In the genomic region with DNA sequence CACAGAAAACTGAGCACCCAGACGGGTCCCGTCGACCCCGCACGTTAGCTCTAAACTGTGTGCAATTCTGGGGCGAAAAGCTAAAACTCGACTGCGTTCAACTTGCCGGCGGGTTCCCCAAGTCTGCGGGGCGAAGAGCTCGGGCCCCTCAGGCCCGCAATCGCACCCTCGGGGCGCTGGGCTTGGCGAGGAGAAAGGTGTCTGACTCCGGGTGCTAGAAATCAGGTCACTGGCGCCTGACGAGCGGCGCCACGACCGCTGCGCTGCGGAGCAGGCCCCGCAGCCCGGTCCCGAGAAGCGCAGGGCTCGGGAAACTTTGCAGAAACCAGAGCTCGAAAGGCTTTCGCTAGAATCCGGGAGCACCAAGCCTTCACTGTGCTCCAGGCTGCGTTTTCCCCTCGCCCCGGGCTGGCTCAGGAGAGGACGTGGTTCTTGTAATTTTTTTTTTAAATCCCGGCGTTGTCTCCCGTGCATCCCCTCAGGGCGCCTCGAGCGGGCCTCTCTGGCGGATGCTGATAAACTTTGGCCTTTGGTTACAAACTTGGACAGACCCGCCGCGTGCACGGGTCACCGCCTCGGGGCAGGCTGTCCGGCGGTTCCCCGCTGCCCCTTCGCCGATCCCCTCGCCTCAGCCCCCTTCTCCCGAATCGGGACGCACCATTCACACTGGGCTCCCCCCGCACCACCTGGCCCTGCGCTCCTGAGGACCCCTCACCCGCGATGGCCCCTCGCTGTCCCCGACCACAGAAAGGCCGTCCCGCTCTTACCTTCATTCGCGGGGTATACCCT, we compare ENCODE assay signal across 8 cellular contexts. TPM values are rescaled to one million over a fixed set of nuclear protein-coding genes. Genes with fewer than 3 reads are reported as not detected.
DNase-seq lines count a peak whose midpoint lies in the region; ATAC-seq, FAIRE-seq and TF ChIP-seq lines count a peak whose summit lies in the region.

No MANE protein-coding gene starts in this region.

- FAIRE-seq in H1 (lab: Jason Lieb, UNC) = no peak

- H2BK5ac ChIP-seq in H1 (ENCODE audit: low read depth, low read length) = no peak overlapping the region; the same call in 1 of the 2 replicates
- peak overlapping the region; percentile 39 for H2BK5ac ChIP-seq in mesenchymal stem cell (ENCODE audit: low read depth, low read length, poor library complexity, severe bottlenecking)

- peak overlapping the region; percentile 78 for H3K27ac Mint-ChIP-seq in CD4-positive, alpha-beta T cell
- peak overlapping the region; percentile 89 for H3K27ac Mint-ChIP-seq in activated CD4-positive, alpha-beta T cell treated with anti-CD3 and anti-CD28 coated beads, Interleukin-2, amount 10 ng/mL, durations not matched to agents 7 days and 5 days

- peak overlapping the region; percentile 68 for H3K27ac ChIP-seq in CD4-positive, alpha-beta T cell (ENCODE audit: low read depth, low read length)
- H3K27ac ChIP-seq in H1 (ENCODE audit: low read depth, low read length) (no peak overlapping the region), mesenchymal stem cell (ENCODE audit: low read length, poor library complexity, severe bottlenecking) (peak overlapping the region; percentile 69), stomach smooth muscle (ENCODE audit: low read length) (peak overlapping the region; percentile 85)

- H4K20me1 ChIP-seq in H1 (replicated peaks in 1 of 2; ENCODE audit: control insufficient read depth in 1 of 2, insufficient read depth in 2 of 2, low read length in 2 of 2) = peaks cover 3 to 6% of the 10 kb centered on the region in 2 experiments

- H3K23ac ChIP-seq in H1 (ENCODE audit: insufficient read length) (no peak overlapping the region), mesenchymal stem cell (ENCODE audit: low read length in 2 of 2) (peak overlapping the region in 1 of 2 experiments; percentile 75)

- peak overlapping the region; percentile 92 for H3K4me3 Mint-ChIP-seq in CD4-positive, alpha-beta T cell
- H3K4me3 Mint-ChIP-seq in activated CD4-positive, alpha-beta T cell treated with anti-CD3 and anti-CD28 coated beads, Interleukin-2, amount 10 ng/mL, durations not matched to agents 7 days and 5 days = peak overlapping the region; percentile 83

- no peak overlapping the region for H3K4ac ChIP-seq in H1 (replicated peaks; ENCODE audit: insufficient read length, low read depth, low read length)
- H3K4ac ChIP-seq in mesenchymal stem cell (ENCODE audit: low read depth in 1 of 2, low read length in 2 of 2) = no peak overlapping the region

- CTCF ChIA-PET in CD4-positive, alpha-beta T cell (lab: Charles Lee) = interaction anchor here (1.6 to 3.4 kb wide), 2 partner anchors 52 to 72 kb away, joined by 8 to 28 read pairs; no protein-coding TSS in a partner anchor
- CTCF ChIA-PET in activated CD4-positive, alpha-beta T cell treated with anti-CD3 and anti-CD28 coated beads, Interleukin-2, amount 10 ng/mL, durations not matched to agents 7 days and 5 days (lab: Charles Lee) = no interaction called here
- CTCF ChIA-PET in H1 (lab: Charles Lee; ENCODE audit: partially characterized antibody) = interaction anchor here (0.6 to 0.7 kb wide), 2 partner anchors 401 to 556 kb away, joined by 3 to 4 read pairs; no protein-coding TSS in a partner anchor

- peaks cover 0 to 3% of the 10 kb centered on the region in 2 experiments; a peak in 1 of 4 replicates for H3K79me2 ChIP-seq in H1 (ENCODE audit: control insufficient read depth in 1 of 2, insufficient read depth in 2 of 2, low read length in 2 of 2)

- no peak for TF ChIP-seq CTCF in CD4-positive, alpha-beta T cell (IDR thresholded peaks at IDR 0.05)
- no peak for TF ChIP-seq CTCF in H1 (IDR thresholded peaks at IDR 0.05; ENCODE audit: control extremely low read depth in 1 of 3, insufficient read depth in 1 of 3, low read depth in 1 of 3, low read length in 3 of 3)

- H3K9me3 ChIP-seq in CD4-positive, alpha-beta T cell (ENCODE audit: control insufficient read depth, low read length) = no peaks in the 10 kb centered on the region
- no peaks in the 10 kb centered on the region for H3K9me3 ChIP-seq in H1 (ENCODE audit: insufficient read depth in 2 of 2, low read depth in 1 of 2, low read length in 1 of 2)
- H3K9me3 ChIP-seq in mesenchymal stem cell (ENCODE audit: control insufficient read depth, low read length) = no peaks in the 10 kb centered on the region
- no peaks in the 10 kb centered on the region for H3K9me3 ChIP-seq in stomach smooth muscle (ENCODE audit: control insufficient read depth in 2 of 2, low read length in 2 of 2)

- peak overlapping the region in 3 of 4 experiments; percentile 29 to 36 (median 29); a peak in 3 of 7 replicates for H3K9ac ChIP-seq in H1 (replicated peaks in 1 of 4; ENCODE audit: extremely low read depth in 1 of 4, low read depth in 3 of 4, low read length in 3 of 4)
- peak overlapping the region; percentile 92 for H3K9ac ChIP-seq in mesenchymal stem cell (ENCODE audit: low read length)
- H3K9ac ChIP-seq in stomach smooth muscle (ENCODE audit: low read length in 2 of 2) = peak overlapping the region; percentile 71 to 72

- WGBS in H1 (ENCODE audit: extremely low coverage in 1 of 2, insufficient coverage in 1 of 2, insufficient read length in 1 of 2, insufficient replicate concordance in 2 of 2, low coverage in 1 of 2, low lambda C conversion rate in 2 of 2, missing lambda C conversion rate in 1 of 2), 2 experiments = 1% methylated on average over 66 of the region's 71 CpGs; no CpG with 5 or more reads in 1 of the 2 experiments
- WGBS in mesenchymal stem cell = under 1% methylated on average over 68 of the region's 71 CpGs

- H3K4me1 Mint-ChIP-seq in CD4-positive, alpha-beta T cell (ENCODE audit: low read depth) = peaks cover 51% of the 10 kb centered on the region
- H3K4me1 Mint-ChIP-seq in activated CD4-positive, alpha-beta T cell treated with anti-CD3 and anti-CD28 coated beads, Interleukin-2, amount 10 ng/mL, durations not matched to agents 7 days and 5 days = peaks cover 37% of the 10 kb centered on the region

- TF ChIP-seq RAD21 in H1 (IDR thresholded peaks at IDR 0.05 in 1 of 2, conservative IDR thresholded peaks at IDR 0.05 in 1 of 2; ENCODE audit: low read depth in 2 of 2, low read length in 2 of 2) = no peak

- intact Hi-C loops in CD4-positive, alpha-beta T cell (cut with DNase I, micrococcal nuclease) = loop anchor here (1.0 to 10.0 kb wide), 7 partner anchors 17 to 1834 kb away; no protein-coding TSS in a partner anchor

- H3K27me3 Mint-ChIP-seq in CD4-positive, alpha-beta T cell = peaks cover 34% of the 10 kb centered on the region
- H3K27me3 Mint-ChIP-seq in activated CD4-positive, alpha-beta T cell treated with anti-CD3 and anti-CD28 coated beads, Interleukin-2, amount 10 ng/mL, durations not matched to agents 7 days and 5 days = peaks cover 51% of the 10 kb centered on the region

- H2BK12ac ChIP-seq in H1 (ENCODE audit: low read depth, low read length) = 0 out of 2 replicates have a peak overlapping the region, but pooled peaks have one; percentile 60
- peak overlapping the region in 1 of 2 experiments; percentile 64 for H2BK12ac ChIP-seq in mesenchymal stem cell (ENCODE audit: low read length in 2 of 2)

- peak in 8 of 10 experiments; percentile 5 to 47 (median 22) for DNase-seq in CD4-positive, alpha-beta T cell
- DNase-seq in activated CD4-positive, alpha-beta T cell treated with anti-CD3 and anti-CD28 coated beads, Interleukin-2, amount 10 ng/mL, durations not matched to agents 7 days and 5 days = peak; percentile 53
- DNase-seq in H1 (ENCODE audit: low read depth in 1 of 2, low spot score in 2 of 2) (peak in 1 of 2 experiments; percentile 73), mesenchymal stem cell (peak; percentile 71), HPDE6-E6E7 (ENCODE audit: extremely low spot score) (no peak)

- H4K8ac ChIP-seq in H1 (ENCODE audit: extremely low read depth, insufficient read depth, low read length) (0 out of 2 replicates have a peak overlapping the region, but pooled peaks have one; percentile 30), mesenchymal stem cell (ENCODE audit: low read length) (peak overlapping the region; percentile 48)

- H3K23me2 ChIP-seq in H1 (ENCODE audit: low read depth, low read length) = peaks cover 31% of the 10 kb centered on the region

- POLR2A ChIA-PET in CD4-positive, alpha-beta T cell (lab: Charles Lee) = interaction anchor here (0.6 to 3.9 kb wide), 13 partner anchors 11 to 886 kb away, joined by 3 to 106 read pairs (median 3); no protein-coding TSS in a partner anchor
- POLR2A ChIA-PET in activated CD4-positive, alpha-beta T cell treated with anti-CD3 and anti-CD28 coated beads, Interleukin-2, amount 10 ng/mL, durations not matched to agents 7 days and 5 days (lab: Charles Lee) = no interaction called here
- POLR2A ChIA-PET in H1 (lab: Charles Lee; ENCODE audit: partially characterized antibody) = interaction anchor here (0.6 to 1.0 kb wide), 4 partner anchors 93 to 1963 kb away, joined by 3 to 5 read pairs (median 4); no protein-coding TSS in a partner anchor

- H2AFZ ChIP-seq in H1 (ENCODE audit: low read length) (no peak overlapping the region), mesenchymal stem cell (ENCODE audit: low read depth, low read length) (peak overlapping the region; percentile 75)

- peak overlapping the region; percentile 84 to 97 for H3K4me2 ChIP-seq in H1 (ENCODE audit: insufficient read depth in 1 of 2, low read depth in 2 of 2, low read length in 2 of 2)
- peak overlapping the region; percentile 77 for H3K4me2 ChIP-seq in mesenchymal stem cell (ENCODE audit: low read length, poor library complexity, severe bottlenecking)

- TF ChIP-seq EP300 in H1 (IDR thresholded peaks at IDR 0.05; ENCODE audit: borderline replicate concordance in 1 of 2, low read depth in 2 of 2, low read length in 2 of 2) = no peak

- H3K18ac ChIP-seq in H1 (ENCODE audit: extremely low read depth, low read length) = peak overlapping the region; percentile 78; the same call in 1 of the 2 replicates
- peak overlapping the region in 1 of 2 experiments; percentile 75 for H3K18ac ChIP-seq in mesenchymal stem cell (ENCODE audit: low read depth in 1 of 2, low read length in 2 of 2)

- H3K4me3 ChIP-seq in H1 (ENCODE audit: extremely low read depth in 1 of 4, insufficient read depth in 2 of 4, low read depth in 3 of 4, low read length in 4 of 4) (peak overlapping the region; percentile 61 to 77 (median 70)), mesenchymal stem cell (ENCODE audit: insufficient read depth in 1 of 2, low read depth in 1 of 2, low read length in 2 of 2) (peak overlapping the region; percentile 82 to 100), stomach smooth muscle (ENCODE audit: low read length in 2 of 2) (peak overlapping the region; percentile 84 to 94)

- peaks cover 47% of the 10 kb centered on the region for H3K27me3 ChIP-seq in CD4-positive, alpha-beta T cell (ENCODE audit: control insufficient read depth, insufficient read depth, low read length)
- H3K27me3 ChIP-seq in H1 (replicated peaks in 1 of 4; ENCODE audit: control insufficient read depth in 3 of 4, extremely low read depth in 1 of 4, insufficient read depth in 3 of 4, low read length in 3 of 4) = peaks cover 3 to 30% (median 23%) of the 10 kb centered on the region in 4 experiments
- H3K27me3 ChIP-seq in mesenchymal stem cell (ENCODE audit: control insufficient read depth in 1 of 2, insufficient read depth in 1 of 2, low read length in 2 of 2) = no peaks in the 10 kb centered on the region
- peaks cover 0 to 7% of the 10 kb centered on the region in 2 donors for H3K27me3 ChIP-seq in stomach smooth muscle (ENCODE audit: control insufficient read depth in 1 of 2, insufficient read depth in 2 of 2, low read length in 2 of 2)

- ATAC-seq in CD4-positive, alpha-beta T cell (ENCODE audit: poor library complexity) = peak; percentile 10
- ATAC-seq in GM19463 (IDR thresholded peaks at IDR 0.05; ENCODE audit: unreplicated experiment) (peak; percentile 1), HG03571 (IDR thresholded peaks at IDR 0.05; ENCODE audit: unreplicated experiment) (peak; percentile 0)

- H3K9me3 Mint-ChIP-seq in CD4-positive, alpha-beta T cell = no peaks in the 10 kb centered on the region
- H3K9me3 Mint-ChIP-seq in activated CD4-positive, alpha-beta T cell treated with anti-CD3 and anti-CD28 coated beads, Interleukin-2, amount 10 ng/mL, durations not matched to agents 7 days and 5 days = no peaks in the 10 kb centered on the region

- H3K14ac ChIP-seq in H1 (ENCODE audit: insufficient read length) (no peak overlapping the region), mesenchymal stem cell (ENCODE audit: low read length in 2 of 2) (peak overlapping the region in 1 of 2 experiments; percentile 89)

- no peaks in the 10 kb centered on the region; a peak in 1 of 8 replicates for H3K36me3 ChIP-seq in H1 (ENCODE audit: control insufficient read depth in 2 of 4, insufficient read depth in 4 of 4, low read length in 3 of 4)
- H3K36me3 ChIP-seq in mesenchymal stem cell (ENCODE audit: control insufficient read depth in 1 of 2, insufficient read depth in 2 of 2, low read depth in 1 of 2, low read length in 2 of 2) = peaks cover 0 to 4% of the 10 kb centered on the region in 2 experiments
- H3K36me3 ChIP-seq in stomach smooth muscle (ENCODE audit: control insufficient read depth in 2 of 2, insufficient read depth in 2 of 2, low read length in 2 of 2) = no peaks in the 10 kb centered on the region

- H2BK120ac ChIP-seq in H1 (replicated peaks; ENCODE audit: low read depth, low read length) (no peak overlapping the region), mesenchymal stem cell (ENCODE audit: low read depth, low read length) (no peak overlapping the region)

- no peak overlapping the region for H3K56ac ChIP-seq in H1 (replicated peaks; ENCODE audit: insufficient read length, low read depth, low read length)

- peak overlapping the region; percentile 10 for H4K5ac ChIP-seq in H1 (ENCODE audit: insufficient read length, low read depth, low read length)

- H2BK15ac ChIP-seq in H1 (ENCODE audit: low read length) (no peak overlapping the region), mesenchymal stem cell (ENCODE audit: low read depth, poor library complexity, severe bottlenecking) (peak overlapping the region; percentile 84)

- H3K4me1 ChIP-seq in H1 (replicated peaks in 1 of 4; ENCODE audit: control insufficient read depth in 3 of 4, insufficient read depth in 4 of 4, low read length in 3 of 4) (peaks cover 4 to 18% (median 7%) of the 10 kb centered on the region in 4 experiments; a peak in 6 of 7 replicates), mesenchymal stem cell (ENCODE audit: control insufficient read depth, insufficient read depth, low read depth, low read length) (peaks cover 11% of the 10 kb centered on the region), stomach smooth muscle (ENCODE audit: control insufficient read depth, insufficient read depth, low read length) (peaks cover 27% of the 10 kb centered on the region)

- H3K79me1 ChIP-seq in H1 (ENCODE audit: low read depth, low read length) (peaks cover 4% of the 10 kb centered on the region; the same call in 1 of the 2 replicates), mesenchymal stem cell (replicated peaks; ENCODE audit: low read length, poor library complexity, severe bottlenecking) (peaks cover 7% of the 10 kb centered on the region)

- no peak for TF ChIP-seq POLR2A in H1 (IDR thresholded peaks at IDR 0.05; ENCODE audit: control extremely low read depth in 1 of 2, low read depth in 2 of 2, low read length in 2 of 2)

- H2AK5ac ChIP-seq in H1 (ENCODE audit: low read depth, low read length) (no peak overlapping the region), mesenchymal stem cell (ENCODE audit: low read length, severe bottlenecking) (no peak overlapping the region)

- peaks cover 39% of the 10 kb centered on the region for H3K36me3 Mint-ChIP-seq in CD4-positive, alpha-beta T cell (ENCODE audit: low read depth)
- H3K36me3 Mint-ChIP-seq in activated CD4-positive, alpha-beta T cell treated with anti-CD3 and anti-CD28 coated beads, Interleukin-2, amount 10 ng/mL, durations not matched to agents 7 days and 5 days (ENCODE audit: low read depth) = peaks cover 30% of the 10 kb centered on the region

- no peak overlapping the region for H4K91ac ChIP-seq in H1 (replicated peaks; ENCODE audit: insufficient read length, low read length)
- H4K91ac ChIP-seq in mesenchymal stem cell (ENCODE audit: low read length) = no peak overlapping the region

- H2BK20ac ChIP-seq in H1 (ENCODE audit: low read length) = no peak overlapping the region

RNA-seq across cellular contexts. Expression of a gene that starts 0.5 kb away (rescaled TPM):
- total RNA-seq in CD4-positive, alpha-beta T cell = 10 to 100 TPM; 85.7 to 86.5 TPM
- total RNA-seq in activated CD4-positive, alpha-beta T cell treated with anti-CD3 and anti-CD28 coated beads, Interleukin-2, amount 10 ng/mL, durations not matched to agents 7 days and 5 days = 10 to 100 TPM; 28.2 to 29.3 TPM
- 4.3 and 5.1 TPM in 2 replicates for total RNA-seq in H1 (2021; fragmentation: NEBNext Ultra II Directional; extraction: Animal tissue kit (Norgen Biotek cat#: 25700))
- 5.7 and 6.4 TPM in 2 replicates for polyA plus RNA-seq in H1 (2011; rRNA removed)
- 6.3 TPM for polyA plus RNA-seq in H1 (2011; cell fraction: cytosol; rRNA removed)
- 14.7 TPM for polyA plus RNA-seq in H1 (2011; cell fraction: nucleus; rRNA removed)
- 4.9 to 11.0 TPM (median 5.6 TPM) in 4 replicates for polyA plus RNA-seq in H1 (2012, experiment 1 of 2)
- polyA plus RNA-seq in H1 (2012, experiment 2 of 2) = 0.33 TPM
- 6.8 TPM for polyA plus RNA-seq in H1 (2013, experiment 1 of 2)
- 5.1 TPM for polyA plus RNA-seq in H1 (2013, experiment 2 of 2)
- polyA minus RNA-seq in H1 (2011; rRNA and poly(A)+ RNA removed) = 20.6 and 27.8 TPM in 2 replicates
- 9.3 TPM for polyA minus RNA-seq in H1 (2011; cell fraction: cytosol; rRNA and poly(A)+ RNA removed)
- 31.9 TPM for polyA minus RNA-seq in H1 (2011; cell fraction: nucleus; rRNA and poly(A)+ RNA removed)
- polyA plus RNA-seq in mesenchymal stem cell (2013, experiment 1 of 2) = 4.7 TPM
- 3.4 TPM for polyA plus RNA-seq in mesenchymal stem cell (2013, experiment 2 of 2)

Comparison
In these comparisons a context has a peak if more than half of its experiments do, and no peak if none do; other contexts are left out.
1. H3K9ac ChIP-seq: peak in every context shown above with its lines; median percentile 92 in mesenchymal stem cell; 72 in stomach smooth muscle; 29 in H1.